8 cellular contexts compared by ENCODE assay signal in genomic region chr4:109294006-109294405, GRCh38. TPM values are rescaled to one million over a fixed set of nuclear protein-coding genes. Genes with fewer than 3 reads are reported as not detected.
DNase-seq lines count a peak whose midpoint lies in the region; ATAC-seq and TF ChIP-seq lines count a peak whose summit lies in the region.

No MANE protein-coding gene starts in this region.

- ATAC-seq in GM21423 (IDR thresholded peaks at IDR 0.05; ENCODE audit: unreplicated experiment), result peak; percentile 94
- ATAC-seq in HG03457 (IDR thresholded peaks at IDR 0.05; ENCODE audit: unreplicated experiment), result peak; percentile 74

- H3K27ac ChIP-seq in VCaP, result no peak overlapping the region

- DNase-seq in NCI-H526 (lab: John Stamatoyannopoulos, UW) (peak; percentile 6 to 32), NCI-H526 treated with DMSO at 0.1 percent for 48 hours (lab: John Stamatoyannopoulos, UW) (no peak), myocyte (ENCODE audit: low read depth) (peak; percentile 73), NCI-H1694 treated with DMSO at 0.1 percent for 48 hours (lab: John Stamatoyannopoulos, UW) (no peak), NCI-H2227 treated with DMSO at 0.1 percent for 48 hours (lab: John Stamatoyannopoulos, UW) (no peak)

- 0 out of 2 replicates have a peak, but pooled peaks have one; percentile 14 for TF ChIP-seq CTCF in VCaP (conservative IDR thresholded peaks at IDR 0.05)

RNA-seq across cellular contexts. Expression of gene COL25A1, which starts 8.5 kb away (rescaled TPM):
- total RNA-seq in myocyte, result 25.0 and 85.7 TPM in 2 replicates
- 3.3 TPM for polyA plus RNA-seq in myocyte (2012)

Comparison
In these comparisons a context has a peak if more than half of its experiments do, and no peak if none do; other contexts are left out.
1. DNase-seq: peak in NCI-H526 (2 of 2) and myocyte (single experiment); none in NCI-H526 treated with DMSO at 0.1 percent for 48 hours (single experiment), NCI-H1694 treated with DMSO at 0.1 percent for 48 hours (single experiment) and NCI-H2227 treated with DMSO at 0.1 percent for 48 hours (single experiment).